Comparison of ENCODE assay signal across 1 cellular context in the genomic region with DNA sequence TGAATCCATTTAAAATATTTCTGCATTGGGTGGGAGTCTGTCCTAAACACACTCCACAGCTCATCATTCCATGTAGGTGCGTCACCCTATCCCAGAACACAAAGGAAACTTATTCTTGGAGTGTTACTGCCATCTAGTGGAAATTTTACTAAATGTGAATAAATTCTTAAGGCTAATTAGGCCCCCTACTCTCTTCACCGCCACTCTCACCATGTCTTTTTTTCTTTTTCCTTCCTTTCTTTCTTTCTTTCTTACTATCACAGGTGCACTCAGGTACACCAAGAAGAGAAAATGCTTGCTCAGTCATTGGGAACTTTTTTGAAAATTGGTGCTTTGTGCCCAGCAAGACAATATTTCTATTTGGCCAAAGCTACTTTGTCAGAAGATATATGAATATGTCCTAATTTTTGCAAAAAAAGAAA.
TF ChIP-seq lines count a peak whose summit lies in the region.

No MANE protein-coding gene starts in this region.

TF ChIP-seq in SK-N-SH, 30 proteins besides CTCF, POLR2A, EP300 and RAD21 (continued from another document):
- TF ChIP-seq, protein P1, sequence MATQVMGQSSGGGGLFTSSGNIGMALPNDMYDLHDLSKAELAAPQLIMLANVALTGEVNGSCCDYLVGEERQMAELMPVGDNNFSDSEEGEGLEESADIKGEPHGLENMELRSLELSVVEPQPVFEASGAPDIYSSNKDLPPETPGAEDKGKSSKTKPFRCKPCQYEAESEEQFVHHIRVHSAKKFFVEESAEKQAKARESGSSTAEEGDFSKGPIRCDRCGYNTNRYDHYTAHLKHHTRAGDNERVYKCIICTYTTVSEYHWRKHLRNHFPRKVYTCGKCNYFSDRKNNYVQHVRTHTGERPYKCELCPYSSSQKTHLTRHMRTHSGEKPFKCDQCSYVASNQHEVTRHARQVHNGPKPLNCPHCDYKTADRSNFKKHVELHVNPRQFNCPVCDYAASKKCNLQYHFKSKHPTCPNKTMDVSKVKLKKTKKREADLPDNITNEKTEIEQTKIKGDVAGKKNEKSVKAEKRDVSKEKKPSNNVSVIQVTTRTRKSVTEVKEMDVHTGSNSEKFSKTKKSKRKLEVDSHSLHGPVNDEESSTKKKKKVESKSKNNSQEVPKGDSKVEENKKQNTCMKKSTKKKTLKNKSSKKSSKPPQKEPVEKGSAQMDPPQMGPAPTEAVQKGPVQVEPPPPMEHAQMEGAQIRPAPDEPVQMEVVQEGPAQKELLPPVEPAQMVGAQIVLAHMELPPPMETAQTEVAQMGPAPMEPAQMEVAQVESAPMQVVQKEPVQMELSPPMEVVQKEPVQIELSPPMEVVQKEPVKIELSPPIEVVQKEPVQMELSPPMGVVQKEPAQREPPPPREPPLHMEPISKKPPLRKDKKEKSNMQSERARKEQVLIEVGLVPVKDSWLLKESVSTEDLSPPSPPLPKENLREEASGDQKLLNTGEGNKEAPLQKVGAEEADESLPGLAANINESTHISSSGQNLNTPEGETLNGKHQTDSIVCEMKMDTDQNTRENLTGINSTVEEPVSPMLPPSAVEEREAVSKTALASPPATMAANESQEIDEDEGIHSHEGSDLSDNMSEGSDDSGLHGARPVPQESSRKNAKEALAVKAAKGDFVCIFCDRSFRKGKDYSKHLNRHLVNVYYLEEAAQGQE (IDR thresholded peaks at IDR 0.05; ENCODE audit: low read depth, low read length) = no peak
- no peak for TF ChIP-seq NFIC (IDR thresholded peaks at IDR 0.05; ENCODE audit: borderline replicate concordance)
- no peak for TF ChIP-seq POLR2AphosphoS5 (IDR thresholded peaks at IDR 0.05; ENCODE audit: low read depth, low read length)
- no peak for TF ChIP-seq MXI1 (IDR thresholded peaks at IDR 0.05; ENCODE audit: low read depth, low read length)
- no peak for TF ChIP-seq RXRA (IDR thresholded peaks at IDR 0.05; ENCODE audit: borderline replicate concordance, low read depth)
- no peak for TF ChIP-seq RCOR1 (IDR thresholded peaks at IDR 0.05; ENCODE audit: low read length)
- TF ChIP-seq, protein P2, sequence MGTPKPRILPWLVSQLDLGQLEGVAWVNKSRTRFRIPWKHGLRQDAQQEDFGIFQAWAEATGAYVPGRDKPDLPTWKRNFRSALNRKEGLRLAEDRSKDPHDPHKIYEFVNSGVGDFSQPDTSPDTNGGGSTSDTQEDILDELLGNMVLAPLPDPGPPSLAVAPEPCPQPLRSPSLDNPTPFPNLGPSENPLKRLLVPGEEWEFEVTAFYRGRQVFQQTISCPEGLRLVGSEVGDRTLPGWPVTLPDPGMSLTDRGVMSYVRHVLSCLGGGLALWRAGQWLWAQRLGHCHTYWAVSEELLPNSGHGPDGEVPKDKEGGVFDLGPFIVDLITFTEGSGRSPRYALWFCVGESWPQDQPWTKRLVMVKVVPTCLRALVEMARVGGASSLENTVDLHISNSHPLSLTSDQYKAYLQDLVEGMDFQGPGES (IDR thresholded peaks at IDR 0.05; ENCODE audit: low read depth, low read length) = no peak
- TF ChIP-seq, protein P3, sequence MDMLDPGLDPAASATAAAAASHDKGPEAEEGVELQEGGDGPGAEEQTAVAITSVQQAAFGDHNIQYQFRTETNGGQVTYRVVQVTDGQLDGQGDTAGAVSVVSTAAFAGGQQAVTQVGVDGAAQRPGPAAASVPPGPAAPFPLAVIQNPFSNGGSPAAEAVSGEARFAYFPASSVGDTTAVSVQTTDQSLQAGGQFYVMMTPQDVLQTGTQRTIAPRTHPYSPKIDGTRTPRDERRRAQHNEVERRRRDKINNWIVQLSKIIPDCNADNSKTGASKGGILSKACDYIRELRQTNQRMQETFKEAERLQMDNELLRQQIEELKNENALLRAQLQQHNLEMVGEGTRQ (IDR thresholded peaks at IDR 0.05; ENCODE audit: borderline replicate concordance, low read depth, low read length) = no peak
- TF ChIP-seq SMC3 (IDR thresholded peaks at IDR 0.05; ENCODE audit: low read depth, low read length) = peak; percentile 62
- TF ChIP-seq, protein P4, sequence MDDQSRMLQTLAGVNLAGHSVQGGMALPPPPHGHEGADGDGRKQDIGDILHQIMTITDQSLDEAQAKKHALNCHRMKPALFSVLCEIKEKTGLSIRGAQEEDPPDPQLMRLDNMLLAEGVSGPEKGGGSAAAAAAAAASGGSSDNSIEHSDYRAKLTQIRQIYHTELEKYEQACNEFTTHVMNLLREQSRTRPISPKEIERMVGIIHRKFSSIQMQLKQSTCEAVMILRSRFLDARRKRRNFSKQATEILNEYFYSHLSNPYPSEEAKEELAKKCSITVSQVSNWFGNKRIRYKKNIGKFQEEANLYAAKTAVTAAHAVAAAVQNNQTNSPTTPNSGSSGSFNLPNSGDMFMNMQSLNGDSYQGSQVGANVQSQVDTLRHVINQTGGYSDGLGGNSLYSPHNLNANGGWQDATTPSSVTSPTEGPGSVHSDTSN (IDR thresholded peaks at IDR 0.05) = no peak
- no peak for TF ChIP-seq YY1 (IDR thresholded peaks at IDR 0.05; ENCODE audit: low read depth)
- no peak for TF ChIP-seq TCF12 (IDR thresholded peaks at IDR 0.05)
- no peak for TF ChIP-seq NRF1 (IDR thresholded peaks at IDR 0.05; ENCODE audit: low read depth, low read length)
- no peak for TF ChIP-seq FOXM1 (IDR thresholded peaks at IDR 0.05; ENCODE audit: low read depth)
- no peak for TF ChIP-seq ELF1 (IDR thresholded peaks at IDR 0.05)
- TF ChIP-seq JUND (IDR thresholded peaks at IDR 0.05) = peak; percentile 79
- no peak for TF ChIP-seq GABPA (IDR thresholded peaks at IDR 0.05; ENCODE audit: low read depth)
- no peak for TF ChIP-seq RFX5 (IDR thresholded peaks at IDR 0.05; ENCODE audit: low read length)
- TF ChIP-seq FOSL2 (IDR thresholded peaks at IDR 0.05; ENCODE audit: borderline replicate concordance, low read depth) = peak; percentile 80
